Comparison of ENCODE assay signal across 8 cellular contexts in genomic region chr12:48817957-48818830, GRCh38. TPM values are rescaled to one million over a fixed set of nuclear protein-coding genes. Genes with fewer than 3 reads are reported as not detected.
A peak's percentile ranks its signal among the peaks of the same experiment; 100 is the strongest.
DNase-seq lines count a peak whose midpoint lies in the region; ATAC-seq and TF ChIP-seq lines count a peak whose summit lies in the region.

CACNB3 (plus strand) TSS chr12:48818496; CDS start chr12:48818930, 434 bp downstream.

- no peaks in the 10 kb centered on the region for H3K36me3 ChIP-seq in A673 (ENCODE audit: insufficient read depth, low read length, poor library complexity, severe bottlenecking)

- POLR2A ChIA-PET in A673 (lab: Charles Lee; ENCODE audit: low non-redundant PET) = no interaction called here

- no peaks in the 10 kb centered on the region for H3K27me3 ChIP-seq in A673 (replicated peaks; ENCODE audit: insufficient read depth, low read depth, low read length, poor library complexity)

- H3K4me1 ChIP-seq in A673 (ENCODE audit: insufficient read depth, low read length, poor library complexity, severe bottlenecking) = peaks cover 26% of the 10 kb centered on the region

- DNase-seq in A673 (ENCODE audit: low spot score) (peak; percentile 78), NCI-H2029 (lab: John Stamatoyannopoulos, UW) (peak; percentile 67), left colon (peak; percentile 86 to 91)
- DNase-seq in activated CD4-positive, CD25-positive, alpha-beta regulatory T cell treated with anti-CD3 and anti-CD28 coated beads, Interleukin-2, amount 50 U/mL, for 72 hours = peak; percentile 78
- DNase-seq in central memory CD4-positive, alpha-beta T cell = peak; percentile 75
- peak; percentile 68 to 71 for DNase-seq in stimulated activated CD4-positive, alpha-beta T cell treated with anti-CD3 and anti-CD28 coated beads, Interleukin-1b, Interleukin-23, amount 100 ng/mL, for 4 hours (ENCODE audit: low read depth in 2 of 2)

- ATAC-seq in GM19025 (IDR thresholded peaks at IDR 0.05; ENCODE audit: low read depth, unreplicated experiment) (peak; percentile 44), left colon (peak; percentile 39), HG03342 (IDR thresholded peaks at IDR 0.05; ENCODE audit: unreplicated experiment) (no peak)

- H3K9me3 ChIP-seq in A673 (ENCODE audit: low read depth, low read length, poor library complexity, severe bottlenecking) = no peaks in the 10 kb centered on the region

- intact Hi-C loops in A673 (cut with micrococcal nuclease; ENCODE audit: unreplicated experiment) (no loop called here), left colon (cut with DNase I, micrococcal nuclease) (no loop called here)

- CTCF ChIA-PET in A673 (lab: Charles Lee) = no interaction called here

- H3K27ac ChIP-seq in A673 (ENCODE audit: low read depth, low read length, poor library complexity, severe bottlenecking) = peak within 1 kb of the TSS; percentile 61

- BruUV-seq in A673 (replicated peaks; lab: Mats Ljungman, UMichigan) = no TSS peak

- peak within 1 kb of the TSS; percentile 85 for H3K4me3 ChIP-seq in A673 (ENCODE audit: low read depth, low read length, poor library complexity, severe bottlenecking)

- no peak for TF ChIP-seq CTCF in A673 (conservative IDR thresholded peaks at IDR 0.05; ENCODE audit: low read depth, low read length)

RNA-seq across cellular contexts. Expression of gene CACNB3, which starts in this region (rescaled TPM):
- total RNA-seq in A673 (2021) (23.8 and 32.4 TPM in 2 replicates), left colon (10 to 100 TPM; 36.0 to 47.9 TPM)
